1 cellular context compared by ENCODE assay signal in genomic region chr14:31025335-31026075, GRCh38.
TF ChIP-seq lines count a peak whose summit lies in the region.

A gene with protein sequence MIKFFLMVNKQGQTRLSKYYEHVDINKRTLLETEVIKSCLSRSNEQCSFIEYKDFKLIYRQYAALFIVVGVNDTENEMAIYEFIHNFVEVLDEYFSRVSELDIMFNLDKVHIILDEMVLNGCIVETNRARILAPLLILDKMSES (plus strand): TSS chr14:31025649. CDS start chr14:31066197, 40,548 bp downstream.

TF ChIP-seq in HepG2, 621 proteins besides CTCF, POLR2A, EP300 and RAD21 (continued from another document and continues in another):
- TF ChIP-seq LRRFIP1 (CRISPR knock-in tag; conservative IDR thresholded peaks at IDR 0.05) (no peak; the same call in 1 of the 2 replicates), ZNF224 (CRISPR knock-in tag; IDR thresholded peaks at IDR 0.05) (no peak), ZBTB34 (CRISPR knock-in tag; IDR thresholded peaks at IDR 0.05) (peak; percentile 25), RARG (CRISPR knock-in tag; IDR thresholded peaks at IDR 0.05; ENCODE audit: low read depth) (0 out of 2 replicates have a peak, but pooled peaks have one; percentile 69), XBP1 (CRISPR knock-in tag; IDR thresholded peaks at IDR 0.05) (peak; percentile 39; the same call in 1 of the 2 replicates), ZNF724P (CRISPR knock-in tag; IDR thresholded peaks at IDR 0.05; ENCODE audit: borderline replicate concordance) (no peak), ESRRA (CRISPR knock-in tag; IDR thresholded peaks at IDR 0.05; ENCODE audit: low read depth) (peak; percentile 59; the same call in 1 of the 2 replicates), THAP8 (CRISPR knock-in tag; IDR thresholded peaks at IDR 0.05; ENCODE audit: borderline replicate concordance) (0 out of 2 replicates have a peak, but pooled peaks have one; percentile 18), MTF2 (CRISPR knock-in tag; IDR thresholded peaks at IDR 0.05; ENCODE audit: borderline replicate concordance) (no peak), RBM39 (IDR thresholded peaks at IDR 0.05; ENCODE audit: low read depth, low read length, poor library complexity, severe bottlenecking) (peak; percentile 97), XRCC5 (optimal IDR thresholded peaks at IDR 0.05; ENCODE audit: low read length) (peak; percentile 58), REST (IDR thresholded peaks at IDR 0.05; ENCODE audit: borderline replicate concordance in 1 of 2, low read depth in 1 of 2, low read length in 2 of 2) (peak in 1 of 2 experiments; percentile 68; a peak in 2 of 4 replicates), MTA3 (CRISPR knock-in tag; IDR thresholded peaks at IDR 0.05) (no peak), ZNF276 (CRISPR knock-in tag; IDR thresholded peaks at IDR 0.05; ENCODE audit: low read depth) (peak; percentile 80; the same call in 1 of the 2 replicates), TEAD3 (CRISPR knock-in tag; optimal IDR thresholded peaks at IDR 0.05; ENCODE audit: borderline replicate concordance) (no peak), NR1H2 (CRISPR knock-in tag; IDR thresholded peaks at IDR 0.05; ENCODE audit: borderline replicate concordance, low read depth) (peak; percentile 55), CEBPZ (IDR thresholded peaks at IDR 0.05; ENCODE audit: low read length) (no peak), FOXM1 (CRISPR knock-in tag; IDR thresholded peaks at IDR 0.05) (peak; percentile 5; the same call in 1 of the 2 replicates)
- TF ChIP-seq, protein P1, sequence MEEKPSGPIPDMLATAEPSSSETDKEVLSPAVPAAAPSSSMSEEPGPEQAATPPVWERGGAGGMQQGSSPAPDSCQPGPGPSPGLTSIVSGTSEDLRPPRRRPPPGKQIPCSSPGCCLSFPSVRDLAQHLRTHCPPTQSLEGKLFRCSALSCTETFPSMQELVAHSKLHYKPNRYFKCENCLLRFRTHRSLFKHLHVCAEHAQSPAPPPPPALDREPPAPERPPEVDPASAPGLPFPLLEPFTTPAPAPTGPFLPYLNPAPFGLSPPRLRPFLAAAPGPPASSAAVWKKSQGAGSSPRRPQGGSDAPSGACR (CRISPR knock-in tag; IDR thresholded peaks at IDR 0.05): peak; percentile 53; the same call in 1 of the 2 replicates
- TF ChIP-seq, protein P2, sequence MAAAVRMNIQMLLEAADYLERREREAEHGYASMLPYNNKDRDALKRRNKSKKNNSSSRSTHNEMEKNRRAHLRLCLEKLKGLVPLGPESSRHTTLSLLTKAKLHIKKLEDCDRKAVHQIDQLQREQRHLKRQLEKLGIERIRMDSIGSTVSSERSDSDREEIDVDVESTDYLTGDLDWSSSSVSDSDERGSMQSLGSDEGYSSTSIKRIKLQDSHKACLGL (CRISPR knock-in tag; IDR thresholded peaks at IDR 0.05): peak; percentile 95
- TF ChIP-seq, protein P3, sequence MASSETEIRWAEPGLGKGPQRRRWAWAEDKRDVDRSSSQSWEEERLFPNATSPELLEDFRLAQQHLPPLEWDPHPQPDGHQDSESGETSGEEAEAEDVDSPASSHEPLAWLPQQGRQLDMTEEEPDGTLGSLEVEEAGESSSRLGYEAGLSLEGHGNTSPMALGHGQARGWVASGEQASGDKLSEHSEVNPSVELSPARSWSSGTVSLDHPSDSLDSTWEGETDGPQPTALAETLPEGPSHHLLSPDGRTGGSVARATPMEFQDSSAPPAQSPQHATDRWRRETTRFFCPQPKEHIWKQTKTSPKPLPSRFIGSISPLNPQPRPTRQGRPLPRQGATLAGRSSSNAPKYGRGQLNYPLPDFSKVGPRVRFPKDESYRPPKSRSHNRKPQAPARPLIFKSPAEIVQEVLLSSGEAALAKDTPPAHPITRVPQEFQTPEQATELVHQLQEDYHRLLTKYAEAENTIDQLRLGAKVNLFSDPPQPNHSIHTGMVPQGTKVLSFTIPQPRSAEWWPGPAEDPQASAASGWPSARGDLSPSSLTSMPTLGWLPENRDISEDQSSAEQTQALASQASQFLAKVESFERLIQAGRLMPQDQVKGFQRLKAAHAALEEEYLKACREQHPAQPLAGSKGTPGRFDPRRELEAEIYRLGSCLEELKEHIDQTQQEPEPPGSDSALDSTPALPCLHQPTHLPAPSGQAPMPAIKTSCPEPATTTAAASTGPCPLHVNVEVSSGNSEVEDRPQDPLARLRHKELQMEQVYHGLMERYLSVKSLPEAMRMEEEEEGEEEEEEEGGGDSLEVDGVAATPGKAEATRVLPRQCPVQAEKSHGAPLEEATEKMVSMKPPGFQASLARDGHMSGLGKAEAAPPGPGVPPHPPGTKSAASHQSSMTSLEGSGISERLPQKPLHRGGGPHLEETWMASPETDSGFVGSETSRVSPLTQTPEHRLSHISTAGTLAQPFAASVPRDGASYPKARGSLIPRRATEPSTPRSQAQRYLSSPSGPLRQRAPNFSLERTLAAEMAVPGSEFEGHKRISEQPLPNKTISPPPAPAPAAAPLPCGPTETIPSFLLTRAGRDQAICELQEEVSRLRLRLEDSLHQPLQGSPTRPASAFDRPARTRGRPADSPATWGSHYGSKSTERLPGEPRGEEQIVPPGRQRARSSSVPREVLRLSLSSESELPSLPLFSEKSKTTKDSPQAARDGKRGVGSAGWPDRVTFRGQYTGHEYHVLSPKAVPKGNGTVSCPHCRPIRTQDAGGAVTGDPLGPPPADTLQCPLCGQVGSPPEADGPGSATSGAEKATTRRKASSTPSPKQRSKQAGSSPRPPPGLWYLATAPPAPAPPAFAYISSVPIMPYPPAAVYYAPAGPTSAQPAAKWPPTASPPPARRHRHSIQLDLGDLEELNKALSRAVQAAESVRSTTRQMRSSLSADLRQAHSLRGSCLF (CRISPR knock-in tag; IDR thresholded peaks at IDR 0.05; ENCODE audit: borderline replicate concordance): peak; percentile 82; the same call in 1 of the 2 replicates
